1 cellular context compared by ENCODE assay signal in the genomic region with DNA sequence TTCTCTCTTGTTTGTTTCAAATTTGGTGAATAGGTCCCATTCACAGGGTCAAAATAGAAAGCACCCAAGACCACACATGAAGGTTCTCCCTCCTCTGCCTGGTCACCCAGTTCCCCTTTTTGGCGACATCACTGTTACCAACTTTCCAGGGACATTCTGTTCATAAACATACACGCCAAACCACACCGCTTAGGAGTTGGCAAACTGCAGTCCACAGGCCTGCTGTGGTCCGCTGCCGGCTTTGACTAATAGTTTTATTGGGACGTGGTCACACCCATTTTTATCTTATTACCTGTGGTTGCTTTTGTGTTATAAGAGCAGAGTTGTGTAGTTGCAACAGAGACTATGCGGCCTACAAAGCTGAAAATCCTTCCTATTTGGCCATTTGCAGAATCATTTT.
TF ChIP-seq lines count a peak whose summit lies in the region.

No MANE protein-coding gene starts in this region.

TF ChIP-seq in K562, 482 proteins besides CTCF, POLR2A, EP300 and RAD21:
- TF ChIP-seq SPI1 (IDR thresholded peaks at IDR 0.05; ENCODE audit: borderline replicate concordance, low read depth, low read length): peak; percentile 72
- TF ChIP-seq, protein P1, sequence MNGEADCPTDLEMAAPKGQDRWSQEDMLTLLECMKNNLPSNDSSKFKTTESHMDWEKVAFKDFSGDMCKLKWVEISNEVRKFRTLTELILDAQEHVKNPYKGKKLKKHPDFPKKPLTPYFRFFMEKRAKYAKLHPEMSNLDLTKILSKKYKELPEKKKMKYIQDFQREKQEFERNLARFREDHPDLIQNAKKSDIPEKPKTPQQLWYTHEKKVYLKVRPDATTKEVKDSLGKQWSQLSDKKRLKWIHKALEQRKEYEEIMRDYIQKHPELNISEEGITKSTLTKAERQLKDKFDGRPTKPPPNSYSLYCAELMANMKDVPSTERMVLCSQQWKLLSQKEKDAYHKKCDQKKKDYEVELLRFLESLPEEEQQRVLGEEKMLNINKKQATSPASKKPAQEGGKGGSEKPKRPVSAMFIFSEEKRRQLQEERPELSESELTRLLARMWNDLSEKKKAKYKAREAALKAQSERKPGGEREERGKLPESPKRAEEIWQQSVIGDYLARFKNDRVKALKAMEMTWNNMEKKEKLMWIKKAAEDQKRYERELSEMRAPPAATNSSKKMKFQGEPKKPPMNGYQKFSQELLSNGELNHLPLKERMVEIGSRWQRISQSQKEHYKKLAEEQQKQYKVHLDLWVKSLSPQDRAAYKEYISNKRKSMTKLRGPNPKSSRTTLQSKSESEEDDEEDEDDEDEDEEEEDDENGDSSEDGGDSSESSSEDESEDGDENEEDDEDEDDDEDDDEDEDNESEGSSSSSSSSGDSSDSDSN (IDR thresholded peaks at IDR 0.05; ENCODE audit: borderline replicate concordance in 1 of 2, low read depth in 2 of 2, low read length in 2 of 2): no peak
